Comparison of ENCODE assay signal across 29 cellular contexts in the genomic region with DNA sequence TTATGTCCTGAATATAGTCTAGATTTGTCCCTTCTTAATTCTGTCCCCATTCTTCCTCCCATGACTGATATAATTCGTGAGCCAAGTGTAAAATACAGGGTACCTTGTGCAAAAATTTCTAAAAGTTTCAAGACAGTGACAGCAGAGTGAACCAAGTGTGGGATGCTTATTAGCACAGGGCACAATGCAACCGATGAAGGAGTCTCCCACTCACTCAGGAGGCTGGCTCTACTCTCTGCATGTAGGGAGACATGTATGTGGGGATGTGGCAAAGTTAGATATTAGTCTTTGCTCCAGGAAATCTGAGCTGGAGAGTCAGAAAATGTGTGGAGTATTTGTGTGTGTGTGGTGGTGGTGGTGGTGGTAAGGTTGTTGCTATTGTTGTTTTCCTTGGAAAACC.
"Had no signal": no experiment of that assay in that cellular context is flagged by ENCODE, and none has a peak within 500 bp of the region (broad histone marks: within the 10 kb centered on the region; RNA-seq: fewer than 3 reads in every experiment).

No MANE protein-coding gene starts in this region.

- H3K27me3 Mint-ChIP-seq: stimulated activated naive B cell treated with anti-CD40 and anti-IgM and Interleukin-4, amounts not matched to agents 10 μg/mL and 1 μg/mL and 100 μg/mL, for 72 hours; stimulated activated naive CD8-positive, alpha-beta T cell treated with anti-CD3 and anti-CD28 coated beads, Interleukin-15, amount 100 ng/mL, for 72 hours; stimulated activated naive CD8-positive, alpha-beta T cell treated with anti-CD3 and anti-CD28 coated beads, Interleukin-15, Interleukin-2, amounts not matched to agents 100 ng/mL and 50 ng/mL, for 24 hours had no signal

- H3K4me3 Mint-ChIP-seq: stimulated activated effector memory CD8-positive, alpha-beta T cell treated with anti-CD3 and anti-CD28 coated beads, Interleukin-12 subunit alpha, Interleukin-12 subunit beta, amount 100 ng/mL, for 72 hours; stimulated activated memory B cell treated with anti-CD40 and anti-IgM and Interleukin-4, amounts not matched to agents 10 μg/mL and 1 μg/mL and 100 μg/mL, for 72 hours; stimulated activated naive B cell treated with anti-CD40 and anti-IgM and Interleukin-4, amounts not matched to agents 10 μg/mL and 1 μg/mL and 100 μg/mL, for 72 hours; stimulated activated naive CD8-positive, alpha-beta T cell treated with anti-CD3 and anti-CD28 coated beads, Interleukin-15, amount 100 ng/mL, for 72 hours; stimulated activated naive CD8-positive, alpha-beta T cell treated with anti-CD3 and anti-CD28 coated beads, Interleukin-15, Interleukin-2, amounts not matched to agents 100 ng/mL and 50 ng/mL, for 24 hours; type B pancreatic cell had no signal

- H3K27me3 ChIP-seq: stomach, suprapubic skin, testis, thyroid gland, tibial artery, tibial nerve, transverse colon, upper lobe of left lung, upper lobe of right lung, uterus, vagina had no signal

- H3K27ac ChIP-seq: stomach, suprapubic skin, testis, thoracic aorta, thyroid gland, tibial artery, tibial nerve, transverse colon, upper lobe of left lung, upper lobe of right lung, uterus, vagina had no signal

- H3K27ac Mint-ChIP-seq: stimulated activated effector memory CD8-positive, alpha-beta T cell treated with anti-CD3 and anti-CD28 coated beads, Interleukin-12 subunit alpha, Interleukin-12 subunit beta, amount 100 ng/mL, for 72 hours; stimulated activated memory B cell treated with anti-CD40 and anti-IgM and Interleukin-4, amounts not matched to agents 10 μg/mL and 1 μg/mL and 100 μg/mL, for 72 hours; stimulated activated naive B cell treated with anti-CD40 and anti-IgM and Interleukin-4, amounts not matched to agents 10 μg/mL and 1 μg/mL and 100 μg/mL, for 72 hours; stimulated activated naive CD8-positive, alpha-beta T cell treated with anti-CD3 and anti-CD28 coated beads, Interleukin-15, amount 100 ng/mL, for 72 hours; stimulated activated naive CD8-positive, alpha-beta T cell treated with anti-CD3 and anti-CD28 coated beads, Interleukin-15, Interleukin-2, amounts not matched to agents 100 ng/mL and 50 ng/mL, for 24 hours; type B pancreatic cell had no signal

- ATAC-seq: stimulated activated effector memory CD8-positive, alpha-beta T cell treated with anti-CD3 and anti-CD28 coated beads, Interleukin-12 subunit alpha, Interleukin-12 subunit beta, amount 100 ng/mL, for 72 hours; stimulated activated naive CD8-positive, alpha-beta T cell treated with anti-CD3 and anti-CD28 coated beads, Interleukin-15, amount 100 ng/mL, for 72 hours; stimulated activated naive CD8-positive, alpha-beta T cell treated with anti-CD3 and anti-CD28 coated beads, Interleukin-15, Interleukin-2, amounts not matched to agents 100 U/mL and 50 U/mL, for 24 hours; upper lobe of right lung had no signal

- FAIRE-seq: urothelium cell line had no signal

- H3K9me3 Mint-ChIP-seq: stimulated activated naive CD8-positive, alpha-beta T cell treated with anti-CD3 and anti-CD28 coated beads, Interleukin-15, Interleukin-2, amounts not matched to agents 100 ng/mL and 50 ng/mL, for 24 hours; type B pancreatic cell had no signal

- H3K4me1 Mint-ChIP-seq: stimulated activated effector memory CD8-positive, alpha-beta T cell treated with anti-CD3 and anti-CD28 coated beads, Interleukin-12 subunit alpha, Interleukin-12 subunit beta, amount 100 ng/mL, for 72 hours; stimulated activated memory B cell treated with anti-CD40 and anti-IgM and Interleukin-4, amounts not matched to agents 10 μg/mL and 1 μg/mL and 100 μg/mL, for 72 hours; stimulated activated naive B cell treated with anti-CD40 and anti-IgM and Interleukin-4, amounts not matched to agents 10 μg/mL and 1 μg/mL and 100 μg/mL, for 72 hours; stimulated activated naive CD8-positive, alpha-beta T cell treated with anti-CD3 and anti-CD28 coated beads, Interleukin-15, amount 100 ng/mL, for 72 hours had no signal

- H3K4me3 ChIP-seq: stomach, suprapubic skin, testis, thoracic aorta, thyroid gland, tibial artery, tibial nerve, transverse colon, upper lobe of left lung, upper lobe of right lung, uterus, vagina had no signal

- H3K36me3 Mint-ChIP-seq: stimulated activated effector memory CD8-positive, alpha-beta T cell treated with anti-CD3 and anti-CD28 coated beads, Interleukin-12 subunit alpha, Interleukin-12 subunit beta, amount 100 ng/mL, for 72 hours; stimulated activated memory B cell treated with anti-CD40 and anti-IgM and Interleukin-4, amounts not matched to agents 10 μg/mL and 1 μg/mL and 100 μg/mL, for 72 hours; stimulated activated naive B cell treated with anti-CD40 and anti-IgM and Interleukin-4, amounts not matched to agents 10 μg/mL and 1 μg/mL and 100 μg/mL, for 72 hours; type B pancreatic cell had no signal

- H3K36me3 ChIP-seq: stomach, suprapubic skin, thoracic aorta, thyroid gland, tibial artery, tibial nerve, transverse colon, upper lobe of left lung, upper lobe of right lung, uterus, vagina had no signal

- DNase-seq: stimulated activated CD4-positive, alpha-beta T cell treated with anti-CD3 and anti-CD28 coated beads, Interleukin-2, amount 100 ng/mL, for 48 hours; stimulated activated CD4-positive, alpha-beta T cell treated with anti-CD3 and anti-CD28 coated beads, Interleukin-4, amount 100 ng/mL, for 1 hour; stimulated activated CD4-positive, alpha-beta T cell treated with anti-CD3 and anti-CD28 coated beads, Interleukin-4, amount 100 ng/mL, for 24 hours; stimulated activated CD4-positive, alpha-beta T cell treated with anti-CD3 and anti-CD28 coated beads, Interleukin-4, amount 100 ng/mL, for 4 hours; stimulated activated CD8-positive, alpha-beta memory T cell treated with anti-CD3 and anti-CD28 coated beads, Interleukin-4, amount 100 ng/mL, for 48 hours; stimulated activated naive B cell treated with anti-CD40 and anti-IgM and Interleukin-4, amounts not matched to agents 10 μg/mL and 1 μg/mL and 100 μg/mL, for 72 hours; stimulated activated naive CD4-positive, alpha-beta T cell; stimulated activated naive CD4-positive, alpha-beta T cell treated with Interleukin-2 at 50 U/mL for 16 hours; stimulated activated naive CD8-positive, alpha-beta T cell treated with anti-CD3 and anti-CD28 coated beads, Interleukin-15, amount 100 ng/mL, for 72 hours; stimulated activated naive CD8-positive, alpha-beta T cell treated with anti-CD3 and anti-CD28 coated beads, Interleukin-15, Interleukin-2, amounts not matched to agents 100 U/mL and 50 U/mL, for 24 hours; stomach; substantia nigra; testis; thyroid gland; tibial artery; transverse colon; trophoblast cell; upper lobe of left lung; upper lobe of right lung; uterus had no signal

- H3K4me1 ChIP-seq: stomach, suprapubic skin, testis, thyroid gland, tibial artery, tibial nerve, transverse colon, upper lobe of left lung, upper lobe of right lung, uterus, vagina had no signal

- H3K9me3 ChIP-seq: suprapubic skin, testis, thyroid gland, tibial artery, transverse colon, upper lobe of right lung, uterus, vagina had no signal
